In genomic region chr10:86340176-86340990, GRCh38 we compare ENCODE assay signal across 25 cellular contexts. TPM values are rescaled to one million over a fixed set of nuclear protein-coding genes. Genes with fewer than 3 reads are reported as not detected.
DNase-seq lines count a peak whose midpoint lies in the region; ATAC-seq, FAIRE-seq and TF ChIP-seq lines count a peak whose summit lies in the region.
"Had no signal": no experiment of that assay in that cellular context is flagged by ENCODE, and none has a peak within 500 bp of the region (broad histone marks: within the 10 kb centered on the region; RNA-seq: fewer than 3 reads in every experiment).

No MANE protein-coding gene starts in this region.

- H3K4me3 Mint-ChIP-seq in natural killer cell treated with Interleukin-12 subunit alpha and Interleukin-12 subunit beta and Interleukin-15 and Interleukin-18, amount 100 ng/mL, for 72 hours, result no peak overlapping the region
- H3K4me3 Mint-ChIP-seq in natural killer cell, result no peak overlapping the region
- H3K4me3 Mint-ChIP-seq: activated naive CD8-positive, alpha-beta T cell; central memory CD8-positive, alpha-beta T cell had no signal

- no peak overlapping the region for H3K27ac ChIP-seq in kidney (ENCODE audit: low read depth in 2 of 2, low read length in 2 of 2)
- H3K27ac ChIP-seq in aorta (ENCODE audit: low read depth in 1 of 2, low read length in 2 of 2), result no peak overlapping the region
- H3K27ac ChIP-seq: 22Rv1, prostate gland, RWPE1, VCaP had no signal

- H3K27ac Mint-ChIP-seq in natural killer cell treated with Interleukin-12 subunit alpha and Interleukin-12 subunit beta and Interleukin-15 and Interleukin-18, amount 100 ng/mL, for 72 hours, result no peak overlapping the region
- no peak overlapping the region for H3K27ac Mint-ChIP-seq in natural killer cell
- H3K27ac Mint-ChIP-seq: activated naive CD8-positive, alpha-beta T cell had no signal

- peak in 2 of 3 experiments; percentile 22 to 71 for DNase-seq in NCI-H1417 (lab: John Stamatoyannopoulos, UW)
- no peak for DNase-seq in NCI-H1417 treated with DMSO at 0.1 percent for 48 hours (lab: John Stamatoyannopoulos, UW)
- peak; percentile 40 for DNase-seq in natural killer cell treated with Interleukin-12 subunit alpha and Interleukin-12 subunit beta and Interleukin-15 and Interleukin-18, amount 100 ng/mL, for 72 hours (ENCODE audit: low spot score)
- DNase-seq in natural killer cell, result no peak
- DNase-seq in kidney, result peak; percentile 38
- peak; percentile 14 to 51 for DNase-seq in aorta
- DNase-seq in NCI-H128 (lab: John Stamatoyannopoulos, UW; ENCODE audit: unreplicated experiment), result no peak
- DNase-seq in SIG-M5 treated with dmso at 0.1 percent for 504 hours (lab: John Stamatoyannopoulos, UW; ENCODE audit: unreplicated experiment), result no peak
- DNase-seq: activated CD4-positive, alpha-beta T cell treated with anti-CD3 and anti-CD28 coated beads, Interleukin-2, amount 50 U/mL, for 4 hours; KBM-7; mammary epithelial cell; MM.1S; NCI-H2029 treated with DMSO at 0.1 percent for 48 hours; NCI-H524 treated with DMSO at 0.1 percent for 48 hours; small intestine; stimulated activated CD4-positive, alpha-beta T cell treated with anti-CD3 and anti-CD28 coated beads, Interleukin-2, amount 100 ng/mL, for 24 hours had no signal

- H3K9me3 ChIP-seq in kidney (ENCODE audit: control insufficient read depth in 1 of 2, low read length in 2 of 2), result no peaks in the 10 kb centered on the region
- H3K9me3 ChIP-seq in aorta (ENCODE audit: control insufficient read depth, low read length), result no peaks in the 10 kb centered on the region
- H3K9me3 ChIP-seq: prostate gland had no signal

- H3K4me1 Mint-ChIP-seq in natural killer cell treated with Interleukin-12 subunit alpha and Interleukin-12 subunit beta and Interleukin-15 and Interleukin-18, amount 100 ng/mL, for 72 hours (ENCODE audit: low read depth in 2 of 2), result no peaks in the 10 kb centered on the region
- no peaks in the 10 kb centered on the region for H3K4me1 Mint-ChIP-seq in natural killer cell
- H3K4me1 Mint-ChIP-seq: central memory CD8-positive, alpha-beta T cell had no signal

- no peaks in the 10 kb centered on the region for H3K36me3 Mint-ChIP-seq in natural killer cell treated with Interleukin-12 subunit alpha and Interleukin-12 subunit beta and Interleukin-15 and Interleukin-18, amount 100 ng/mL, for 72 hours
- no peaks in the 10 kb centered on the region for H3K36me3 Mint-ChIP-seq in natural killer cell
- H3K36me3 Mint-ChIP-seq: activated naive CD8-positive, alpha-beta T cell had no signal

- H3K36me3 ChIP-seq in kidney (ENCODE audit: control insufficient read depth in 1 of 2, insufficient read depth in 2 of 2, low read length in 2 of 2) (no peaks in the 10 kb centered on the region), aorta (ENCODE audit: control insufficient read depth in 1 of 2, insufficient read depth in 2 of 2, low read length in 1 of 2) (no peaks in the 10 kb centered on the region)
- H3K36me3 ChIP-seq: prostate gland had no signal

- TF ChIP-seq CTCF in natural killer cell (IDR thresholded peaks at IDR 0.05) (no peak), kidney (IDR thresholded peaks at IDR 0.05; ENCODE audit: borderline replicate concordance, extremely low read depth, insufficient read depth) (no peak)

- intact Hi-C loops in natural killer cell (cut with micrococcal nuclease), result no loop called here
- intact Hi-C loops in kidney (cut with DNase I), result no loop called here
- intact Hi-C loops in aorta (cut with DNase I), result no loop called here

- no peaks in the 10 kb centered on the region for H3K9me3 Mint-ChIP-seq in natural killer cell treated with Interleukin-12 subunit alpha and Interleukin-12 subunit beta and Interleukin-15 and Interleukin-18, amount 100 ng/mL, for 72 hours
- H3K9me3 Mint-ChIP-seq in natural killer cell, result no peaks in the 10 kb centered on the region
- H3K9me3 Mint-ChIP-seq: central memory CD8-positive, alpha-beta T cell had no signal

- WGBS in aorta, 2 donors, result 74 to 78% methylated on average over 13 of the region's 13 CpGs

- H3K9ac ChIP-seq in kidney (ENCODE audit: low read length in 2 of 2), result no peak overlapping the region

- no peak for ATAC-seq in natural killer cell treated with Interleukin-12 subunit alpha and Interleukin-12 subunit beta and Interleukin-15 and Interleukin-18, amount 100 ng/mL, for 72 hours
- no peak for ATAC-seq in natural killer cell
- no peak for ATAC-seq in aorta (ENCODE audit: low FRiP score)

- H3K27me3 Mint-ChIP-seq in natural killer cell treated with Interleukin-12 subunit alpha and Interleukin-12 subunit beta and Interleukin-15 and Interleukin-18, amount 100 ng/mL, for 72 hours, result peaks cover 0 to 2% of the 10 kb centered on the region in 2 donors
- H3K27me3 Mint-ChIP-seq in natural killer cell (ENCODE audit: low read depth in 2 of 2), result no peaks in the 10 kb centered on the region

- no peaks in the 10 kb centered on the region for H3K4me1 ChIP-seq in kidney (ENCODE audit: control insufficient read depth in 1 of 2, insufficient read depth in 1 of 2, low read depth in 1 of 2, low read length in 2 of 2)
- no peaks in the 10 kb centered on the region for H3K4me1 ChIP-seq in aorta (ENCODE audit: control insufficient read depth in 1 of 2, insufficient read depth in 2 of 2, low read length in 2 of 2)
- H3K4me1 ChIP-seq: prostate gland had no signal

- H3K4me3 ChIP-seq in kidney (ENCODE audit: low read length in 2 of 2) (no peak overlapping the region), aorta (ENCODE audit: low read length in 2 of 2) (no peak overlapping the region)
- H3K4me3 ChIP-seq: prostate gland had no signal

- H3K27me3 ChIP-seq in aorta (ENCODE audit: control insufficient read depth in 1 of 2, insufficient read depth in 2 of 2, low read length in 1 of 2), result no peaks in the 10 kb centered on the region

- FAIRE-seq in kidney (lab: Jason Lieb, UNC), result no peak
- FAIRE-seq: GM18507, small intestine had no signal

RNA-seq across cellular contexts. Expression of gene GRID1, which starts 26.2 kb away (rescaled TPM):
- not detected for total RNA-seq in natural killer cell treated with Interleukin-12 subunit alpha and Interleukin-12 subunit beta and Interleukin-15 and Interleukin-18, amount 100 ng/mL, for 72 hours
- total RNA-seq in natural killer cell (not detected), kidney (1.4 TPM), aorta (1 to 10 TPM; 1.1 to 3.8 TPM)
- polyA plus RNA-seq in kidney (ENCODE audit: insufficient read depth, low read depth, low replicate concordance) (0.37 TPM), aorta (not detected)
- total RNA-seq: HT-29; T-helper 2 cell treated with Interferon-gamma antibody and Interleukin-4, amounts not matched to agents 100 ng/mL and 5 ng/mL, for 36 hours had no signal

Comparison
In these comparisons a context has a peak if more than half of its experiments do, and no peak if none do; other contexts are left out.
1. DNase-seq: peak in NCI-H1417 (2 of 3), natural killer cell treated with Interleukin-12 subunit alpha and Interleukin-12 subunit beta and Interleukin-15 and Interleukin-18, amount 100 ng/mL, for 72 hours (single experiment), kidney (single experiment) and aorta (2 of 2); none in NCI-H1417 treated with DMSO at 0.1 percent for 48 hours (single experiment), natural killer cell (single experiment), NCI-H128 (single experiment) and SIG-M5 treated with dmso at 0.1 percent for 504 hours (single experiment).